9 cellular contexts compared by ENCODE assay signal in the genomic region with DNA sequence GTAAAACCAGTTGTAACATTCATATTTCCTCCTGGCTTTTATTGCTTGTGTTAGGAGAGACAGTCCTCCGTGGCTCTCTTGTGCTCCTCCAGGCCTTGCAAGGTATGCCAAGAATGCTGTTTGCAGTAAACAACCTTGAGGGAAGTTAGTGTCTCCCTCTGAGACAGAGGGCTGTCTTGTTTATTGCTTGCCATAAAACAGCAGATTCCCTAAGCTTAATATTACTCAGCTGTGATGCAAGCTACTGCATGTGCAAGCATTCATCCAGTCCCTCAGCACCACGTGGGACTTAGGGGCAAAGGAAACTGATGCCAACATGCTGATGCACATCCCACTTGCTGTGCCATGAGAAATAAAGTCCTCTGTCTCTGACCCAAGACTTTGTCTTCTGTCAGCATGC. TPM values are rescaled to one million over a fixed set of nuclear protein-coding genes. Genes with fewer than 3 reads are reported as not detected.
DNase-seq lines count a peak whose midpoint lies in the region; ATAC-seq and TF ChIP-seq lines count a peak whose summit lies in the region.
"Had no signal": no experiment of that assay in that cellular context is flagged by ENCODE, and none has a peak within 500 bp of the region (broad histone marks: within the 10 kb centered on the region; RNA-seq: fewer than 3 reads in every experiment).

No MANE protein-coding gene starts in this region.

- no peak overlapping the region for H3K4me2 ChIP-seq in SK-N-SH
- H3K4me2 ChIP-seq in osteoblast (ENCODE audit: insufficient read depth, low read length), result peak overlapping the region; percentile 20

- no peaks in the 10 kb centered on the region for H3F3A ChIP-seq in SK-N-SH (replicated peaks; ENCODE audit: insufficient read depth)

- no peaks in the 10 kb centered on the region for H3K36me3 ChIP-seq in BJ (ENCODE audit: control insufficient read depth, insufficient read depth, low read length)
- H3K36me3 ChIP-seq in SK-N-SH (replicated peaks in 1 of 2; ENCODE audit: control insufficient read depth in 1 of 2, insufficient read depth in 2 of 2, low read length in 1 of 2), result peaks cover 2 to 5% of the 10 kb centered on the region in 2 experiments
- no peaks in the 10 kb centered on the region for H3K36me3 ChIP-seq in osteoblast (ENCODE audit: insufficient read depth, low read length)

- CTCF ChIA-PET in BJ (lab: Yijun Ruan, JAX), result interaction anchor here (0.7 to 12.2 kb wide), 6 partner anchors 12 to 438 kb away, joined by 3 to 426 read pairs (median 4); no protein-coding TSS in a partner anchor
- CTCF ChIA-PET in SK-N-SH (lab: Yijun Ruan, JAX), result interaction anchor here (3.1 to 8.0 kb wide), 5 partner anchors 12 to 438 kb away, joined by 16 to 143 read pairs (median 60); a partner anchor contains a TSS

- DNase-seq in BJ (ENCODE audit: low read depth), result peak; percentile 97
- DNase-seq in SK-N-SH, result no peak
- peak; percentile 63 for DNase-seq in fibroblast of the aortic adventitia (ENCODE audit: low read depth)
- peak; percentile 91 for DNase-seq in osteoblast (ENCODE audit: insufficient read length, low spot score, missing footprints)
- DNase-seq in NCI-H1930 (lab: John Stamatoyannopoulos, UW), result no peak
- no peak for DNase-seq in NCI-H1105 (lab: John Stamatoyannopoulos, UW)
- DNase-seq: stimulated activated CD4-positive, alpha-beta T cell treated with anti-CD3 and anti-CD28 coated beads, Interleukin-4, amount 100 ng/mL, for 24 hours had no signal

- H2AFZ ChIP-seq in SK-N-SH (ENCODE audit: low read depth) (no peak overlapping the region), osteoblast (ENCODE audit: low read length) (no peak overlapping the region)

- H3K27me3 ChIP-seq in BJ (ENCODE audit: control insufficient read depth, insufficient read depth, low read length), result no peaks in the 10 kb centered on the region
- H3K27me3 ChIP-seq in SK-N-SH (ENCODE audit: insufficient read depth), result no peaks in the 10 kb centered on the region
- no peaks in the 10 kb centered on the region for H3K27me3 ChIP-seq in osteoblast (ENCODE audit: insufficient read depth, low read length)

- no peak overlapping the region for H3K9ac ChIP-seq in SK-N-SH

- H3K79me2 ChIP-seq in SK-N-SH (ENCODE audit: insufficient read depth) (peaks cover 32% of the 10 kb centered on the region), osteoblast (ENCODE audit: insufficient read depth, low read length) (peaks cover 53% of the 10 kb centered on the region)

- H3K9me3 ChIP-seq in SK-N-SH, result no peaks in the 10 kb centered on the region
- no peaks in the 10 kb centered on the region for H3K9me3 ChIP-seq in osteoblast (ENCODE audit: low read depth, low read length)

- H3K4me1 ChIP-seq in SK-N-SH (ENCODE audit: control insufficient read depth in 1 of 2, insufficient read depth in 2 of 2, low read depth in 1 of 2, low read length in 1 of 2) (peaks cover 7 to 18% of the 10 kb centered on the region in 2 experiments; a peak in 3 of 4 replicates), osteoblast (ENCODE audit: insufficient read depth, low read length) (peaks cover 12% of the 10 kb centered on the region)

- TF ChIP-seq CTCF in BJ (IDR thresholded peaks at IDR 0.05; ENCODE audit: insufficient read depth, low read depth, low read length) (no peak), SK-N-SH (IDR thresholded peaks at IDR 0.05) (no peak), fibroblast of the aortic adventitia (IDR thresholded peaks at IDR 0.05; ENCODE audit: insufficient read depth, low read length) (no peak), osteoblast (IDR thresholded peaks at IDR 0.05; ENCODE audit: extremely low read depth, low read depth, low read length) (no peak)

- no peak for ATAC-seq in GM19351 (IDR thresholded peaks at IDR 0.05; ENCODE audit: unreplicated experiment)
- no peak for ATAC-seq in GM19452 (IDR thresholded peaks at IDR 0.05; ENCODE audit: unreplicated experiment)

- H4K20me1 ChIP-seq in SK-N-SH (ENCODE audit: insufficient read depth) (peaks cover 9% of the 10 kb centered on the region), osteoblast (ENCODE audit: insufficient read depth, low read length) (peaks cover 14% of the 10 kb centered on the region)

- H3K27ac ChIP-seq in SK-N-SH (ENCODE audit: low read depth in 2 of 2, low read length in 1 of 2) (peak overlapping the region in 1 of 2 experiments; percentile 36; a peak in 1 of 4 replicates), osteoblast (ENCODE audit: low read depth, low read length) (peak overlapping the region; percentile 32)

- no peak for TF ChIP-seq EP300 in SK-N-SH (IDR thresholded peaks at IDR 0.05; ENCODE audit: borderline replicate concordance in 1 of 2, low read depth in 1 of 2, low read length in 1 of 2)

- H3K4me3 ChIP-seq in BJ (ENCODE audit: low read depth, low read length), result no peak overlapping the region
- H3K4me3 ChIP-seq in SK-N-SH (ENCODE audit: low read depth in 2 of 2, low read length in 1 of 2), result no peak overlapping the region
- H3K4me3 ChIP-seq in fibroblast of the aortic adventitia (ENCODE audit: low read depth, low read length), result no peak overlapping the region
- no peak overlapping the region for H3K4me3 ChIP-seq in osteoblast (ENCODE audit: insufficient read depth, low read length)

- no peak for TF ChIP-seq RAD21 in SK-N-SH (IDR thresholded peaks at IDR 0.05; ENCODE audit: low read length)

- POLR2A ChIA-PET in BJ (lab: Charles Lee) (interaction anchor here (0.5 kb wide), 1 partner anchor 102 kb away, joined by 10 read pairs; no protein-coding TSS in a partner anchor), SK-N-SH (lab: Yijun Ruan, JAX) (no interaction called here)

- H3K9me2 ChIP-seq in SK-N-SH, result no peaks in the 10 kb centered on the region

- WGBS in SK-N-SH (ENCODE audit: low lambda C conversion rate), result 21% methylated on average over 2 of the region's 2 CpGs

TF ChIP-seq in SK-N-SH, 30 proteins besides CTCF, POLR2A, EP300 and RAD21:
- TF ChIP-seq FOXM1 (IDR thresholded peaks at IDR 0.05; ENCODE audit: low read depth), result no peak
- TF ChIP-seq, protein P1, sequence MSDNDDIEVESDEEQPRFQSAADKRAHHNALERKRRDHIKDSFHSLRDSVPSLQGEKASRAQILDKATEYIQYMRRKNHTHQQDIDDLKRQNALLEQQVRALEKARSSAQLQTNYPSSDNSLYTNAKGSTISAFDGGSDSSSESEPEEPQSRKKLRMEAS (IDR thresholded peaks at IDR 0.05; ENCODE audit: low read depth), result peak; percentile 69
- TF ChIP-seq, protein P2, sequence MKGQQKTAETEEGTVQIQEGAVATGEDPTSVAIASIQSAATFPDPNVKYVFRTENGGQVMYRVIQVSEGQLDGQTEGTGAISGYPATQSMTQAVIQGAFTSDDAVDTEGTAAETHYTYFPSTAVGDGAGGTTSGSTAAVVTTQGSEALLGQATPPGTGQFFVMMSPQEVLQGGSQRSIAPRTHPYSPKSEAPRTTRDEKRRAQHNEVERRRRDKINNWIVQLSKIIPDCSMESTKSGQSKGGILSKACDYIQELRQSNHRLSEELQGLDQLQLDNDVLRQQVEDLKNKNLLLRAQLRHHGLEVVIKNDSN (IDR thresholded peaks at IDR 0.05; ENCODE audit: borderline replicate concordance, low read depth), result peak; percentile 53; the same call in 1 of the 2 replicates
- TF ChIP-seq, protein P3, sequence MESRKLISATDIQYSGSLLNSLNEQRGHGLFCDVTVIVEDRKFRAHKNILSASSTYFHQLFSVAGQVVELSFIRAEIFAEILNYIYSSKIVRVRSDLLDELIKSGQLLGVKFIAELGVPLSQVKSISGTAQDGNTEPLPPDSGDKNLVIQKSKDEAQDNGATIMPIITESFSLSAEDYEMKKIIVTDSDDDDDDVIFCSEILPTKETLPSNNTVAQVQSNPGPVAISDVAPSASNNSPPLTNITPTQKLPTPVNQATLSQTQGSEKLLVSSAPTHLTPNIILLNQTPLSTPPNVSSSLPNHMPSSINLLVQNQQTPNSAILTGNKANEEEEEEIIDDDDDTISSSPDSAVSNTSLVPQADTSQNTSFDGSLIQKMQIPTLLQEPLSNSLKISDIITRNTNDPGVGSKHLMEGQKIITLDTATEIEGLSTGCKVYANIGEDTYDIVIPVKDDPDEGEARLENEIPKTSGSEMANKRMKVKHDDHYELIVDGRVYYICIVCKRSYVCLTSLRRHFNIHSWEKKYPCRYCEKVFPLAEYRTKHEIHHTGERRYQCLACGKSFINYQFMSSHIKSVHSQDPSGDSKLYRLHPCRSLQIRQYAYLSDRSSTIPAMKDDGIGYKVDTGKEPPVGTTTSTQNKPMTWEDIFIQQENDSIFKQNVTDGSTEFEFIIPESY (IDR thresholded peaks at IDR 0.05; ENCODE audit: borderline replicate concordance, low read depth), result no peak

RNA-seq across cellular contexts. Expression of a gene that starts 6.6 kb away (rescaled TPM):
- polyA plus RNA-seq in BJ (2011; rRNA removed), result 17.4 and 23.3 TPM in 2 replicates
- polyA minus RNA-seq in BJ (2011; rRNA and poly(A)+ RNA removed), result 20.9 and 30.8 TPM in 2 replicates
- 19.9 and 22.8 TPM in 2 replicates for polyA plus RNA-seq in SK-N-SH (2012; rRNA removed)
- 10.6 and 11.6 TPM in 2 replicates for polyA plus RNA-seq in SK-N-SH (2012; cell fraction: cytosol; rRNA removed)
- 74.6 and 108 TPM in 2 replicates for polyA plus RNA-seq in SK-N-SH (2012; cell fraction: nucleus; rRNA removed)
- total RNA-seq in fibroblast of the aortic adventitia (ENCODE audit: low replicate concordance), result 15.2 and 22.9 TPM in 2 replicates
- total RNA-seq in osteoblast, result 11.6 and 13.3 TPM in 2 replicates

RNA-seq across cellular contexts. Expression of a gene that starts 6.8 kb away (rescaled TPM):
- polyA plus RNA-seq in BJ (2011; rRNA removed) (18.9 and 31.5 TPM in 2 replicates), SK-N-SH (2012; rRNA removed) (43.1 and 53.7 TPM in 2 replicates)
- polyA minus RNA-seq in BJ (2011; rRNA and poly(A)+ RNA removed), result 14.1 and 17.4 TPM in 2 replicates
- polyA plus RNA-seq in SK-N-SH (2012; cell fraction: cytosol; rRNA removed), result 31.1 and 38.5 TPM in 2 replicates
- 70.6 and 83.8 TPM in 2 replicates for polyA plus RNA-seq in SK-N-SH (2012; cell fraction: nucleus; rRNA removed)
- total RNA-seq in fibroblast of the aortic adventitia (ENCODE audit: low replicate concordance) (19.3 and 19.9 TPM in 2 replicates), osteoblast (34.8 and 38.0 TPM in 2 replicates)

RNA-seq across cellular contexts. Expression of a gene that starts 43.0 kb away (rescaled TPM):
- 0.05 TPM in 1 of 2 replicates, not detected in the other for polyA plus RNA-seq in BJ (2011; rRNA removed)
- not detected in 2 replicates for polyA minus RNA-seq in BJ (2011; rRNA and poly(A)+ RNA removed)
- not detected in 2 replicates for polyA plus RNA-seq in SK-N-SH (2012; rRNA removed)
- polyA plus RNA-seq in SK-N-SH (2012; cell fraction: cytosol; rRNA removed), result 0.01 TPM in 1 of 2 replicates, not detected in the other
- polyA plus RNA-seq in SK-N-SH (2012; cell fraction: nucleus; rRNA removed), result not detected in 2 replicates
- not detected in 2 replicates for total RNA-seq in fibroblast of the aortic adventitia (ENCODE audit: low replicate concordance)
- not detected in 2 replicates for total RNA-seq in osteoblast

Comparison
In these comparisons a context has a peak if more than half of its experiments do, and no peak if none do; other contexts are left out.
1. DNase-seq: peak in BJ (single experiment), fibroblast of the aortic adventitia (single experiment) and osteoblast (single experiment); none in SK-N-SH (single experiment), NCI-H1930 (0 of 2) and NCI-H1105 (single experiment).